8 cellular contexts compared by ENCODE assay signal in the genomic region with DNA sequence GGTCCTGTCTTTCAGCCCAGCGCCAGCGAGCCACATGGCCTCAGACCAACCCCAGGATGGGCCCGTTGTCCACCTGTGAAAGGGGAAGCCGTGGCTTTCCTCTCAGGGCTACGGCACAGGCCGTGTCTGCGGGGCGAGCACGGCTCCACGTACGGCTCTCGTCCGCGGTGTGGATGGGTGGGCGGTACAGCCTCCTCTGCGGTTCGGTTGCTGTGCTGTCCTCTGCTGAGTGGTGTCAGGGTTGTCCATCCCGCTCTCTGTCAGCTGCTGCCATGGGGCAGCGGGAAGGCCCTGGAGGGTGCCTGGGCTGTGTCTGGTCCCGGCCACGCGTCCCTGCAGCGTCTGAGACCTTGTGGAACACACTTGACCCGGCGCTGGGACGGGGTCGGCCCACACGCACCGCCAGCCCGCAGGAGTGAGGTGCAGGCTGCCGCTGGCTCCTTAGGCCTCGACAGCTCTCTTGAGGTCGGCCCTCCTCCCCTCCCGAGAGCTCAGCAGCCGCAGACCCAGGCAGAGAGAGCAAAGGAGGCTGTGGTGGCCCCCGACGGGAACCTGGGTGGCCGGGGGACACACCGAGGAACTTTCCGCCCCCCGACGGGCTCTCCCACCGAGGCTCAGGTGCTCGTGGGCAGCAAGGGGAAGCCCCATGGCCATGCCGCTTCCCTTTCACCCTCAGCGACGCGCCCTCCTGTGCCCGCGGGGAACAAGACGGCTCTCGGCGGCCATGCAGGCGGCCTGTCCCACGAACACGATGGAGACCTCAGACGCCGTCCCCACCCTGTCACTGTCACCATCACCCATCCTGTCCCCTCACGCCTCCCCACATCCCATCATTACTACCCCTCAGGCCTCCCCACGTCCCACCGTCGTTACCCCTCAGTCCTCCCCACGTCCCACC.
DNase-seq lines count a peak whose midpoint lies in the region; ATAC-seq and TF ChIP-seq lines count a peak whose summit lies in the region.

No MANE protein-coding gene starts in this region.

- no peaks in the 10 kb centered on the region for H3K27me3 ChIP-seq in effector memory CD4-positive, alpha-beta T cell (replicated peaks; ENCODE audit: control insufficient read depth, insufficient read depth, low read length, poor library complexity, severe bottlenecking)
- no peaks in the 10 kb centered on the region for H3K27me3 ChIP-seq in tibial nerve

- peak overlapping the region; percentile 48 for H3K4me3 ChIP-seq in effector memory CD4-positive, alpha-beta T cell (ENCODE audit: insufficient read depth, low read depth, low read length, poor library complexity, severe bottlenecking)
- peak overlapping the region in 1 of 4 donors; percentile 17 for H3K4me3 ChIP-seq in tibial nerve

- H3K36me3 Mint-ChIP-seq in activated B cell treated with CpG ODN at 0.5 μM for 24 hours (ENCODE audit: low read depth) = peaks cover 27% of the 10 kb centered on the region

- ATAC-seq in GM18867 (IDR thresholded peaks at IDR 0.05; ENCODE audit: unreplicated experiment) = peak; percentile 37
- peak; percentile 25 for ATAC-seq in HG02938 (IDR thresholded peaks at IDR 0.05; ENCODE audit: unreplicated experiment)
- ATAC-seq in activated B cell treated with CpG ODN at 0.5 μM for 24 hours (ENCODE audit: low read depth) = peak; percentile 41

- no peaks in the 10 kb centered on the region for H3K9me3 ChIP-seq in effector memory CD4-positive, alpha-beta T cell (ENCODE audit: control insufficient read depth, low read length)
- H3K9me3 ChIP-seq in tibial nerve = no peaks in the 10 kb centered on the region

- TF ChIP-seq POLR2A in tibial nerve (IDR thresholded peaks at IDR 0.05) = no peak

- H3K27me3 Mint-ChIP-seq in activated B cell treated with CpG ODN at 0.5 μM for 24 hours = no peaks in the 10 kb centered on the region

- intact Hi-C loops in activated B cell treated with CpG ODN at 0.5 μM for 24 hours (cut with micrococcal nuclease) = loop anchor here (1.0 to 10.0 kb wide), 6 partner anchors 18 to 620 kb away; partner anchors contain the start of gene ATP9B

- peak overlapping the region; percentile 81 for H3K4me3 Mint-ChIP-seq in activated B cell treated with CpG ODN at 0.5 μM for 24 hours

- POLR2A ChIA-PET in activated B cell treated with CpG ODN at 0.5 μM for 24 hours (lab: Charles Lee) = interaction anchor here (0.9 to 2.8 kb wide), 14 partner anchors 17 to 143 kb away, joined by 3 to 45 read pairs (median 16); partner anchors contain the start of gene NFATC1

- no peak for TF ChIP-seq CTCF in activated B cell treated with CpG ODN at 0.5 μM for 24 hours (IDR thresholded peaks at IDR 0.05)
- TF ChIP-seq CTCF in tibial nerve (IDR thresholded peaks at IDR 0.05) = no peak

- H3K4me1 Mint-ChIP-seq in activated B cell treated with CpG ODN at 0.5 μM for 24 hours = peaks cover 64% of the 10 kb centered on the region

- peaks cover 44% of the 10 kb centered on the region for H3K4me1 ChIP-seq in effector memory CD4-positive, alpha-beta T cell (ENCODE audit: control insufficient read depth, insufficient read depth, low read length, poor library complexity, severe bottlenecking)
- H3K4me1 ChIP-seq in tibial nerve = peaks cover 0 to 44% (median 23%) of the 10 kb centered on the region in 4 donors

- WGBS in tibial nerve, 2 donors = 89% methylated on average over 62 to 63 of the region's 63 CpGs

- H3K9me3 Mint-ChIP-seq in activated B cell treated with CpG ODN at 0.5 μM for 24 hours = no peaks in the 10 kb centered on the region

- peaks cover 22% of the 10 kb centered on the region for H3K36me3 ChIP-seq in effector memory CD4-positive, alpha-beta T cell (ENCODE audit: control insufficient read depth, insufficient read depth, low read length)
- H3K36me3 ChIP-seq in tibial nerve = peaks cover 0 to 33% (median 0%) of the 10 kb centered on the region in 3 donors

- DNase-seq in activated B cell treated with CpG ODN at 0.5 μM for 24 hours (peak; percentile 56), tibial nerve (ENCODE audit: low spot score in 2 of 2) (peak in 1 of 2 donors; percentile 4), nucleus accumbens (lab: John Stamatoyannopoulos, UW) (no peak), cerebellar nuclear complex (lab: John Stamatoyannopoulos, UW) (no peak), GM03348 (ENCODE audit: low spot score) (no peak)
- DNase-seq in effector memory CD4-positive, alpha-beta T cell = peak; percentile 24 to 46 (median 44)

- H3K27ac Mint-ChIP-seq in activated B cell treated with CpG ODN at 0.5 μM for 24 hours = peak overlapping the region; percentile 91

- H3K27ac ChIP-seq in effector memory CD4-positive, alpha-beta T cell (ENCODE audit: insufficient read depth, low read length, poor library complexity, severe bottlenecking) = peak overlapping the region; percentile 85
- H3K27ac ChIP-seq in tibial nerve = peak overlapping the region in 3 of 4 donors; percentile 13 to 69 (median 60)

- CTCF ChIA-PET in activated B cell treated with CpG ODN at 0.5 μM for 24 hours (lab: Charles Lee) = interaction anchor here (0.8 to 2.9 kb wide), 8 partner anchors 16 to 146 kb away, joined by 3 to 43 read pairs (median 6); partner anchors contain the start of gene NFATC1

- TF ChIP-seq EP300 in tibial nerve (IDR thresholded peaks at IDR 0.05) = no peak

Comparison
In these comparisons a context has a peak if more than half of its experiments do, and no peak if none do; other contexts are left out.
1. DNase-seq: peak in activated B cell treated with CpG ODN at 0.5 μM for 24 hours (single experiment) and effector memory CD4-positive, alpha-beta T cell (3 of 3); none in nucleus accumbens (0 of 56), cerebellar nuclear complex (0 of 2) and GM03348 (single experiment).
2. Peak in every context shown above with its lines, with median percentiles within 50 percentile points of each other: ATAC-seq.